Comparison of ENCODE assay signal across 1 cellular context in the genomic region with DNA sequence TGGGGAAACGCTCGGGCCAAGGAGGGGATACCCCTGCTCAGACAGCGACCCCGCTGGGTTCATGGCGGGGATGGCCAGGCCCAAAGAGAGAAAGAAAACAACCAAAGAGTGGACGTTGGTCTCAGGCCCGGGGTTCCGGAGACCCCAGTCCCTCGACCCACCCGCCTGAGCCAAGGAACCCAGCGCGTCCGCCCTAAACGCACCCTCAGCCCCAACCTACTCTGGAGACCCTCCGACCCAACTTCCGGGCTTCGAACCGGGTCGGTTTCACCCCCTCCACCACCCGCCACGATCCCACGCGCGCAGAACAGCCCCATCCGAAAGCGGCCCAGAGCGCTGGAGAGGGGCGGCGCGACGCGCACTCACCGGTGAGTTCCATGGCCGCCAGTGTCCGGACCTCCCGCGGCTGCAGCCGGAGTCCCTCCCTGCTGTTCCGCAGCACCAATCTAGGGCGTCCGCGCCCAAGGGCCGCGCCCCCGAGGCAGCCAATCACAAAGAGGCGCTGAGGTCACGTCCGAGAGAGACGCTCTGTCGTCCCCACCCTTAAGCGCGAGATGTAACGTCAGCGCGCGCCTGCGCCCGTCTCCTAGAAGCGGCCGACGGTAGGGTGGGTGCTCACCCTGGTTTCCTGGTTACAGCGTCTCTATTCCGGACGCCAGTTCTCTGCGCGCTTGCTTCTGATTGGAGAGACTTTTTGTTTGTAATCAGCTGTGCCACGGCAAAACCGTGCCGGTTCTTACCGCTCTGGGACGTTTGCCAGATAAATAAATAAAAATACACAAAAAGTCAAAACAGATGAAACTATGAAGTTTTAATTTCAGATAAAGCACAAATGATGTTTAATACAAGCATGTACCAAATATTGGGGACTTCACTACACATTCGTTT.
TF ChIP-seq lines count a peak whose summit lies in the region.

A gene with protein sequence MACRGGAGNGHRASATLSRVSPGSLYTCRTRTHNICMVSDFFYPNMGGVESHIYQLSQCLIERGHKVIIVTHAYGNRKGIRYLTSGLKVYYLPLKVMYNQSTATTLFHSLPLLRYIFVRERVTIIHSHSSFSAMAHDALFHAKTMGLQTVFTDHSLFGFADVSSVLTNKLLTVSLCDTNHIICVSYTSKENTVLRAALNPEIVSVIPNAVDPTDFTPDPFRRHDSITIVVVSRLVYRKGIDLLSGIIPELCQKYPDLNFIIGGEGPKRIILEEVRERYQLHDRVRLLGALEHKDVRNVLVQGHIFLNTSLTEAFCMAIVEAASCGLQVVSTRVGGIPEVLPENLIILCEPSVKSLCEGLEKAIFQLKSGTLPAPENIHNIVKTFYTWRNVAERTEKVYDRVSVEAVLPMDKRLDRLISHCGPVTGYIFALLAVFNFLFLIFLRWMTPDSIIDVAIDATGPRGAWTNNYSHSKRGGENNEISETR (minus strand): TSS at position 389 of the 888 bp plus-strand sequence. CDS start 3,593 bp downstream, outside the sequence.

TF ChIP-seq in neural cell, 6 proteins besides CTCF, POLR2A, EP300 and RAD21 (continued from another document):
- TF ChIP-seq, protein P1, sequence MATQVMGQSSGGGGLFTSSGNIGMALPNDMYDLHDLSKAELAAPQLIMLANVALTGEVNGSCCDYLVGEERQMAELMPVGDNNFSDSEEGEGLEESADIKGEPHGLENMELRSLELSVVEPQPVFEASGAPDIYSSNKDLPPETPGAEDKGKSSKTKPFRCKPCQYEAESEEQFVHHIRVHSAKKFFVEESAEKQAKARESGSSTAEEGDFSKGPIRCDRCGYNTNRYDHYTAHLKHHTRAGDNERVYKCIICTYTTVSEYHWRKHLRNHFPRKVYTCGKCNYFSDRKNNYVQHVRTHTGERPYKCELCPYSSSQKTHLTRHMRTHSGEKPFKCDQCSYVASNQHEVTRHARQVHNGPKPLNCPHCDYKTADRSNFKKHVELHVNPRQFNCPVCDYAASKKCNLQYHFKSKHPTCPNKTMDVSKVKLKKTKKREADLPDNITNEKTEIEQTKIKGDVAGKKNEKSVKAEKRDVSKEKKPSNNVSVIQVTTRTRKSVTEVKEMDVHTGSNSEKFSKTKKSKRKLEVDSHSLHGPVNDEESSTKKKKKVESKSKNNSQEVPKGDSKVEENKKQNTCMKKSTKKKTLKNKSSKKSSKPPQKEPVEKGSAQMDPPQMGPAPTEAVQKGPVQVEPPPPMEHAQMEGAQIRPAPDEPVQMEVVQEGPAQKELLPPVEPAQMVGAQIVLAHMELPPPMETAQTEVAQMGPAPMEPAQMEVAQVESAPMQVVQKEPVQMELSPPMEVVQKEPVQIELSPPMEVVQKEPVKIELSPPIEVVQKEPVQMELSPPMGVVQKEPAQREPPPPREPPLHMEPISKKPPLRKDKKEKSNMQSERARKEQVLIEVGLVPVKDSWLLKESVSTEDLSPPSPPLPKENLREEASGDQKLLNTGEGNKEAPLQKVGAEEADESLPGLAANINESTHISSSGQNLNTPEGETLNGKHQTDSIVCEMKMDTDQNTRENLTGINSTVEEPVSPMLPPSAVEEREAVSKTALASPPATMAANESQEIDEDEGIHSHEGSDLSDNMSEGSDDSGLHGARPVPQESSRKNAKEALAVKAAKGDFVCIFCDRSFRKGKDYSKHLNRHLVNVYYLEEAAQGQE (IDR thresholded peaks at IDR 0.05; ENCODE audit: borderline replicate concordance) = peak; percentile 45
